In genomic region chr1:31937300-31938183, GRCh38 we compare ENCODE assay signal across 8 cellular contexts. TPM values are rescaled to one million over a fixed set of nuclear protein-coding genes. Genes with fewer than 3 reads are reported as not detected.
DNase-seq lines count a peak whose midpoint lies in the region; ATAC-seq, FAIRE-seq and TF ChIP-seq lines count a peak whose summit lies in the region.

No MANE protein-coding gene starts in this region.

- H3K9me2 ChIP-seq in SK-N-SH, result no peaks in the 10 kb centered on the region

- peak overlapping the region; percentile 73 for H3K4me2 ChIP-seq in SK-N-SH

- POLR2A ChIA-PET in SK-N-SH (lab: Yijun Ruan, JAX), result interaction anchor here (0.6 to 1.5 kb wide), 6 partner anchors 10 to 183 kb away, joined by 3 to 4 read pairs (median 3); no protein-coding TSS in a partner anchor

- CTCF ChIA-PET in SK-N-SH (lab: Yijun Ruan, JAX), result interaction anchor here (0.5 to 3.7 kb wide), 21 partner anchors 11 to 273 kb away, joined by 3 to 40 read pairs (median 4); no protein-coding TSS in a partner anchor

- peak; percentile 79 for FAIRE-seq in urothelium cell line (lab: Jason Lieb, UNC)

- H3K27ac Mint-ChIP-seq in progenitor cell of endocrine pancreas, result peak overlapping the region; percentile 96

- H3K36me3 ChIP-seq in SK-N-SH (replicated peaks in 1 of 2; ENCODE audit: control insufficient read depth in 1 of 2, insufficient read depth in 2 of 2, low read length in 1 of 2), result peaks cover 0 to 8% of the 10 kb centered on the region in 2 experiments
- no peaks in the 10 kb centered on the region for H3K36me3 ChIP-seq in adipocyte (ENCODE audit: control insufficient read depth, insufficient read depth, low read length, severe bottlenecking)
- H3K36me3 ChIP-seq in left ventricle myocardium inferior, result no peaks in the 10 kb centered on the region

- H3K27ac ChIP-seq in SK-N-SH (ENCODE audit: low read depth in 2 of 2, low read length in 1 of 2) (peak overlapping the region; percentile 76 to 80), left ventricle myocardium inferior (replicated peaks) (peak overlapping the region; percentile 94)

- peaks cover 49% of the 10 kb centered on the region for H4K20me1 ChIP-seq in SK-N-SH (ENCODE audit: insufficient read depth)

- no peaks in the 10 kb centered on the region for H3K27me3 ChIP-seq in SK-N-SH (ENCODE audit: insufficient read depth)
- no peaks in the 10 kb centered on the region for H3K27me3 ChIP-seq in adipocyte (replicated peaks; ENCODE audit: control insufficient read depth, insufficient read depth, low read length)
- H3K27me3 ChIP-seq in left ventricle myocardium inferior (ENCODE audit: low read depth), result no peaks in the 10 kb centered on the region

- H3K4me1 ChIP-seq in SK-N-SH (ENCODE audit: control insufficient read depth in 1 of 2, insufficient read depth in 2 of 2, low read depth in 1 of 2, low read length in 1 of 2) (peaks cover 13 to 51% of the 10 kb centered on the region in 2 experiments), adipocyte (ENCODE audit: control insufficient read depth, insufficient read depth, low read length) (peaks cover 64% of the 10 kb centered on the region), left ventricle myocardium inferior (peaks cover 70% of the 10 kb centered on the region)

- TF ChIP-seq CTCF in SK-N-SH (IDR thresholded peaks at IDR 0.05) (no peak), left ventricle myocardium inferior (IDR thresholded peaks at IDR 0.05; ENCODE audit: borderline replicate concordance) (no peak), progenitor cell of endocrine pancreas (IDR thresholded peaks at IDR 0.05; ENCODE audit: unreplicated experiment) (no peak)

- H3K4me1 Mint-ChIP-seq in progenitor cell of endocrine pancreas (ENCODE audit: low read depth), result peaks cover 39% of the 10 kb centered on the region

- TF ChIP-seq RAD21 in SK-N-SH (IDR thresholded peaks at IDR 0.05; ENCODE audit: low read length), result 0 out of 2 replicates have a peak, but pooled peaks have one; percentile 3

- no peaks in the 10 kb centered on the region for H3K36me3 Mint-ChIP-seq in progenitor cell of endocrine pancreas (ENCODE audit: insufficient read depth)

- H3K27me3 Mint-ChIP-seq in progenitor cell of endocrine pancreas, result no peaks in the 10 kb centered on the region

- H3K4me3 Mint-ChIP-seq in progenitor cell of endocrine pancreas (ENCODE audit: low read depth), result peak overlapping the region; percentile 98

- peak; percentile 65 for TF ChIP-seq POLR2A in GM18505 (IDR thresholded peaks at IDR 0.05; ENCODE audit: borderline replicate concordance, extremely low read depth, insufficient read depth, insufficient read length)

- intact Hi-C loops in left ventricle myocardium inferior (cut with micrococcal nuclease), result no loop called here

- 1% methylated on average over 29 of the region's 78 CpGs for WGBS in SK-N-SH (ENCODE audit: low lambda C conversion rate)

- H3K9me3 Mint-ChIP-seq in progenitor cell of endocrine pancreas (ENCODE audit: low read depth), result no peaks in the 10 kb centered on the region

- no peaks in the 10 kb centered on the region for H3K9me3 ChIP-seq in SK-N-SH
- H3K9me3 ChIP-seq in adipocyte (ENCODE audit: control insufficient read depth, low read length), result no peaks in the 10 kb centered on the region
- H3K9me3 ChIP-seq in left ventricle myocardium inferior (replicated peaks), result no peaks in the 10 kb centered on the region

- DNase-seq in 8988T, result peak; percentile 47
- DNase-seq in SK-N-SH, result peak; percentile 89
- peak; percentile 92 for DNase-seq in adipocyte (ENCODE audit: low read depth)
- DNase-seq in left ventricle myocardium inferior, result peak; percentile 85
- peak; percentile 56 for DNase-seq in progenitor cell of endocrine pancreas (ENCODE audit: low spot score, unreplicated experiment)
- peak; percentile 70 for DNase-seq in urothelium cell line (ENCODE audit: low spot score)

- H3K9ac ChIP-seq in SK-N-SH, result peak overlapping the region; percentile 66
- peak overlapping the region; percentile 99 for H3K9ac ChIP-seq in adipocyte (ENCODE audit: low read length)

- H3K4me3 ChIP-seq in SK-N-SH (ENCODE audit: low read depth in 2 of 2, low read length in 1 of 2), result peak overlapping the region; percentile 58 to 78
- peak overlapping the region; percentile 100 for H3K4me3 ChIP-seq in adipocyte (ENCODE audit: low read length)
- H3K4me3 ChIP-seq in left ventricle myocardium inferior, result peak overlapping the region; percentile 77

- peaks cover 38% of the 10 kb centered on the region for H3F3A ChIP-seq in SK-N-SH (replicated peaks; ENCODE audit: insufficient read depth)

- ATAC-seq in GM18505 (IDR thresholded peaks at IDR 0.05; ENCODE audit: unreplicated experiment) (peak; percentile 31), HG03097 (IDR thresholded peaks at IDR 0.05; ENCODE audit: low FRiP score, unreplicated experiment) (peak; percentile 23)

- H3K79me2 ChIP-seq in SK-N-SH (ENCODE audit: insufficient read depth), result peaks cover 52% of the 10 kb centered on the region

- H2AFZ ChIP-seq in SK-N-SH (ENCODE audit: low read depth), result no peak overlapping the region

- TF ChIP-seq EP300 in SK-N-SH (IDR thresholded peaks at IDR 0.05; ENCODE audit: borderline replicate concordance in 1 of 2, low read depth in 1 of 2, low read length in 1 of 2), result no peak

TF ChIP-seq in SK-N-SH, 30 proteins besides CTCF, POLR2A, EP300 and RAD21 (continues in another document):
- TF ChIP-seq, protein P1, sequence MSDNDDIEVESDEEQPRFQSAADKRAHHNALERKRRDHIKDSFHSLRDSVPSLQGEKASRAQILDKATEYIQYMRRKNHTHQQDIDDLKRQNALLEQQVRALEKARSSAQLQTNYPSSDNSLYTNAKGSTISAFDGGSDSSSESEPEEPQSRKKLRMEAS (IDR thresholded peaks at IDR 0.05; ENCODE audit: low read depth), result no peak; the same call in none of the 2 replicates
- TF ChIP-seq POLR2AphosphoS5 (IDR thresholded peaks at IDR 0.05; ENCODE audit: low read depth, low read length), result 0 out of 2 replicates have a peak, but pooled peaks have one; percentile 0
- TF ChIP-seq RCOR1 (IDR thresholded peaks at IDR 0.05; ENCODE audit: low read length), result no peak
- TF ChIP-seq MXI1 (IDR thresholded peaks at IDR 0.05; ENCODE audit: low read depth, low read length), result peak; percentile 77
- TF ChIP-seq PBX3 (IDR thresholded peaks at IDR 0.05), result no peak
- no peak for TF ChIP-seq RXRA (IDR thresholded peaks at IDR 0.05; ENCODE audit: borderline replicate concordance, low read depth)
- no peak for TF ChIP-seq FOSL2 (IDR thresholded peaks at IDR 0.05; ENCODE audit: borderline replicate concordance, low read depth)
- no peak for TF ChIP-seq GATA2 (CRISPR knock-in tag; IDR thresholded peaks at IDR 0.05)
- TF ChIP-seq SMC3 (IDR thresholded peaks at IDR 0.05; ENCODE audit: low read depth, low read length), result no peak
- TF ChIP-seq ELF1 (IDR thresholded peaks at IDR 0.05), result no peak
- no peak for TF ChIP-seq RFX5 (IDR thresholded peaks at IDR 0.05; ENCODE audit: low read length)
- TF ChIP-seq JUND (IDR thresholded peaks at IDR 0.05), result no peak
- TF ChIP-seq YY1 (IDR thresholded peaks at IDR 0.05; ENCODE audit: low read depth), result peak; percentile 58; the same call in 1 of the 2 replicates
- no peak for TF ChIP-seq FOXJ3 (CRISPR knock-in tag; IDR thresholded peaks at IDR 0.05)
- TF ChIP-seq IRF3 (IDR thresholded peaks at IDR 0.05; ENCODE audit: low read depth, low read length), result no peak
- no peak for TF ChIP-seq NRF1 (IDR thresholded peaks at IDR 0.05; ENCODE audit: low read depth, low read length)
- TF ChIP-seq, protein P2, sequence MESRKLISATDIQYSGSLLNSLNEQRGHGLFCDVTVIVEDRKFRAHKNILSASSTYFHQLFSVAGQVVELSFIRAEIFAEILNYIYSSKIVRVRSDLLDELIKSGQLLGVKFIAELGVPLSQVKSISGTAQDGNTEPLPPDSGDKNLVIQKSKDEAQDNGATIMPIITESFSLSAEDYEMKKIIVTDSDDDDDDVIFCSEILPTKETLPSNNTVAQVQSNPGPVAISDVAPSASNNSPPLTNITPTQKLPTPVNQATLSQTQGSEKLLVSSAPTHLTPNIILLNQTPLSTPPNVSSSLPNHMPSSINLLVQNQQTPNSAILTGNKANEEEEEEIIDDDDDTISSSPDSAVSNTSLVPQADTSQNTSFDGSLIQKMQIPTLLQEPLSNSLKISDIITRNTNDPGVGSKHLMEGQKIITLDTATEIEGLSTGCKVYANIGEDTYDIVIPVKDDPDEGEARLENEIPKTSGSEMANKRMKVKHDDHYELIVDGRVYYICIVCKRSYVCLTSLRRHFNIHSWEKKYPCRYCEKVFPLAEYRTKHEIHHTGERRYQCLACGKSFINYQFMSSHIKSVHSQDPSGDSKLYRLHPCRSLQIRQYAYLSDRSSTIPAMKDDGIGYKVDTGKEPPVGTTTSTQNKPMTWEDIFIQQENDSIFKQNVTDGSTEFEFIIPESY (IDR thresholded peaks at IDR 0.05; ENCODE audit: borderline replicate concordance, low read depth), result no peak
- TF ChIP-seq EZH2phosphoT487 (IDR thresholded peaks at IDR 0.05; ENCODE audit: borderline replicate concordance, low read depth), result no peak
- TF ChIP-seq SIN3A (IDR thresholded peaks at IDR 0.05; ENCODE audit: borderline replicate concordance, low read depth, low read length), result 0 out of 2 replicates have a peak, but pooled peaks have one; percentile 24

RNA-seq across cellular contexts. Expression of gene PTP4A2, which starts 0.6 kb away (rescaled TPM):
- 41.7 and 46.7 TPM in 2 replicates for polyA plus RNA-seq in SK-N-SH (2012; rRNA removed)
- polyA plus RNA-seq in SK-N-SH (2012; cell fraction: cytosol; rRNA removed), result 65.9 and 99.4 TPM in 2 replicates
- polyA plus RNA-seq in SK-N-SH (2012; cell fraction: nucleus; rRNA removed), result 14.6 and 20.7 TPM in 2 replicates
- total RNA-seq in left ventricle myocardium inferior, result 203 TPM
- 157 and 161 TPM in 2 replicates for total RNA-seq in progenitor cell of endocrine pancreas

Comparison
In these comparisons a context has a peak if more than half of its experiments do, and no peak if none do; other contexts are left out.
1. Peak in every context shown above with its lines: DNase-seq, ATAC-seq, H3K4me3 ChIP-seq and H3K27ac ChIP-seq.